In genomic region chr1:25867210-25867991, GRCh38 we compare ENCODE assay signal across 1 cellular context.
TF ChIP-seq lines count a peak whose summit lies in the region.

No MANE protein-coding gene starts in this region.

TF ChIP-seq in A549, 52 proteins besides CTCF, POLR2A, EP300 and RAD21 (continued from another document):
- TF ChIP-seq BHLHE40 (IDR thresholded peaks at IDR 0.05; ENCODE audit: low read depth, low read length) (no peak), POLR2AphosphoS2 (conservative IDR thresholded peaks at IDR 0.05; ENCODE audit: low read length) (no peak), RFX5 (IDR thresholded peaks at IDR 0.05) (no peak), GATA3 (IDR thresholded peaks at IDR 0.05; ENCODE audit: borderline replicate concordance) (no peak)
TF ChIP-seq in A549: peak in this region for 0.
